19 cellular contexts compared by ENCODE assay signal in the genomic region with DNA sequence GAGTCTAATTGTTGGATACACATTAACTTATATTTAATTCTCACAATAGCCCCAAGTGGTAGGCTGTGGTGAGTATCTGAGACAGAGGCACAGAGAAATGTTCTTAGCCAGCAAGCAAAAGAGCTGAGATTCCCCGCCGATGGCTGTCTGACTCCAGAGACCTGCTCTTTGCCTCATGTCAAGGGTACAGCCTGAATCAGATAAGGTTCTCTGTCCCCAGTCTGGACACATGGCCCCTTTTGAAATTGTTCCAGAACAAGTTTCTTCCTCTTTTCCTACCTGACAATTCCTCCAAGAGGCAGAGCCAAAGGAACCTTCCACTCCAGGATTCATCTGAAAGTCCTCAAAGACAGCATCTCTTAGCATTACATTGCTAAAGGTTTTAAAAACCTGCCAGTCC.
DNase-seq lines count a peak whose midpoint lies in the region; ATAC-seq and TF ChIP-seq lines count a peak whose summit lies in the region.
"Had no signal": no experiment of that assay in that cellular context is flagged by ENCODE, and none has a peak within 500 bp of the region (broad histone marks: within the 10 kb centered on the region; RNA-seq: fewer than 3 reads in every experiment).

No MANE protein-coding gene starts in this region.

- POLR2A ChIA-PET in HEK293T (lab: Yijun Ruan, JAX): no interaction called here

- H3K4me1 Mint-ChIP-seq in nephron progenitor cell: peaks cover 53% of the 10 kb centered on the region
- H3K4me1 Mint-ChIP-seq: B cell; CD4-positive, CD25-positive, alpha-beta regulatory T cell; CD8-positive, alpha-beta memory T cell had no signal

- H3K4me1 ChIP-seq in BE2C: peaks cover 18% of the 10 kb centered on the region
- H3K4me1 ChIP-seq in gastroesophageal sphincter: peaks cover 2 to 72% (median 2%) of the 10 kb centered on the region in 3 donors
- peaks cover 22% of the 10 kb centered on the region for H3K4me1 ChIP-seq in stomach smooth muscle (ENCODE audit: control insufficient read depth, insufficient read depth, low read length)

- H3K4me3 ChIP-seq in BE2C (ENCODE audit: low read depth, low read length) (no peak overlapping the region), gastroesophageal sphincter (no peak overlapping the region), stomach smooth muscle (ENCODE audit: low read length in 2 of 2) (no peak overlapping the region)
- H3K4me3 ChIP-seq: GM12878 had no signal

- no peak for ATAC-seq in gastroesophageal sphincter
- ATAC-seq: GM12878, HCT116 had no signal

- no peak overlapping the region for H3K4me3 Mint-ChIP-seq in nephron progenitor cell
- H3K4me3 Mint-ChIP-seq: B cell; CD4-positive, CD25-positive, alpha-beta regulatory T cell; CD8-positive, alpha-beta memory T cell had no signal

- CTCF ChIA-PET in HEK293T (lab: Yijun Ruan, JAX): no interaction called here

- TF ChIP-seq CTCF in BE2C (IDR thresholded peaks at IDR 0.05; ENCODE audit: low read depth, low read length) (no peak), gastroesophageal sphincter (IDR thresholded peaks at IDR 0.05) (no peak), nephron progenitor cell (IDR thresholded peaks at IDR 0.05) (no peak)

- no peak overlapping the region for H3K9ac ChIP-seq in stomach smooth muscle (ENCODE audit: low read length in 2 of 2)

- peaks cover 4% of the 10 kb centered on the region for H3K36me3 Mint-ChIP-seq in nephron progenitor cell (ENCODE audit: low read depth)
- H3K36me3 Mint-ChIP-seq: CD4-positive, CD25-positive, alpha-beta regulatory T cell had no signal

- DNase-seq in BE2C (peak; percentile 33), OCI-M1 (lab: John Stamatoyannopoulos, UW) (peak; percentile 40), HEK293T (ENCODE audit: extremely low spot score) (no peak), nephron progenitor cell (no peak)
- DNase-seq in activated CD8-positive, alpha-beta memory T cell treated with anti-CD3 and anti-CD28 coated beads, Interleukin-2, amount 50 U/mL, for 4 hours: no peak
- DNase-seq: C1 segment of cervical spinal cord; CD4-positive, CD25-positive, alpha-beta regulatory T cell; CD8-positive, alpha-beta memory T cell; DMS 273 treated with DMSO at 0.1 percent for 48 hours; DMS53; DND-41; EL; GOT3; H7 had no signal

- H3K27ac ChIP-seq in gastroesophageal sphincter (peak overlapping the region; percentile 19 to 82 (median 76)), stomach smooth muscle (ENCODE audit: low read length) (peak overlapping the region; percentile 53)

- H3K9me3 Mint-ChIP-seq in nephron progenitor cell: peaks cover 9% of the 10 kb centered on the region

- no peak overlapping the region for H3K27ac Mint-ChIP-seq in nephron progenitor cell
- H3K27ac Mint-ChIP-seq: B cell; CD4-positive, CD25-positive, alpha-beta regulatory T cell had no signal

- H3K27me3 ChIP-seq in BE2C (no peaks in the 10 kb centered on the region), gastroesophageal sphincter (no peaks in the 10 kb centered on the region), stomach smooth muscle (ENCODE audit: control insufficient read depth in 1 of 2, insufficient read depth in 2 of 2, low read length in 2 of 2) (no peaks in the 10 kb centered on the region)

- H3K9me3 ChIP-seq in BE2C: no peaks in the 10 kb centered on the region
- no peaks in the 10 kb centered on the region for H3K9me3 ChIP-seq in gastroesophageal sphincter
- H3K9me3 ChIP-seq in stomach smooth muscle (ENCODE audit: control insufficient read depth in 2 of 2, low read length in 2 of 2): no peaks in the 10 kb centered on the region

- TF ChIP-seq EP300 in gastroesophageal sphincter (IDR thresholded peaks at IDR 0.05): no peak

- 88 to 93% methylated on average over 2 of the region's 2 CpGs for WGBS in gastroesophageal sphincter (ENCODE audit: low coverage in 1 of 2), 2 donors

- peaks cover 8% of the 10 kb centered on the region for H3K27me3 Mint-ChIP-seq in nephron progenitor cell (ENCODE audit: low read depth, poor library complexity)
- H3K27me3 Mint-ChIP-seq: CD4-positive, CD25-positive, alpha-beta regulatory T cell had no signal

- TF ChIP-seq POLR2A in gastroesophageal sphincter (IDR thresholded peaks at IDR 0.05): no peak

- no peaks in the 10 kb centered on the region for H3K36me3 ChIP-seq in BE2C
- no peaks in the 10 kb centered on the region for H3K36me3 ChIP-seq in gastroesophageal sphincter
- H3K36me3 ChIP-seq in stomach smooth muscle (ENCODE audit: control insufficient read depth in 2 of 2, insufficient read depth in 2 of 2, low read length in 2 of 2): no peaks in the 10 kb centered on the region

TF ChIP-seq in HEK293T, 16 proteins besides CTCF, POLR2A, EP300 and RAD21:
- TF ChIP-seq L3MBTL2 (conservative IDR thresholded peaks at IDR 0.05) (no peak), ARNT (IDR thresholded peaks at IDR 0.05) (no peak), HDGF (IDR thresholded peaks at IDR 0.05; ENCODE audit: borderline replicate concordance) (no peak), BHLHE40 (IDR thresholded peaks at IDR 0.05; ENCODE audit: borderline replicate concordance) (no peak), ZNF384 (IDR thresholded peaks at IDR 0.05) (no peak), FOXM1 (IDR thresholded peaks at IDR 0.05; ENCODE audit: borderline replicate concordance) (no peak), LEF1 (IDR thresholded peaks at IDR 0.05; ENCODE audit: borderline replicate concordance) (no peak), NFRKB (IDR thresholded peaks at IDR 0.05) (no peak), CTBP1 (IDR thresholded peaks at IDR 0.05; ENCODE audit: borderline replicate concordance) (no peak), FOXA1 (IDR thresholded peaks at IDR 0.05) (no peak), FOXK2 (IDR thresholded peaks at IDR 0.05) (no peak), ELF4 (IDR thresholded peaks at IDR 0.05) (no peak), SUZ12 (IDR thresholded peaks at IDR 0.05) (no peak), TARDBP (IDR thresholded peaks at IDR 0.05) (no peak), SP1 (IDR thresholded peaks at IDR 0.05) (no peak)
- TF ChIP-seq, protein P1, sequence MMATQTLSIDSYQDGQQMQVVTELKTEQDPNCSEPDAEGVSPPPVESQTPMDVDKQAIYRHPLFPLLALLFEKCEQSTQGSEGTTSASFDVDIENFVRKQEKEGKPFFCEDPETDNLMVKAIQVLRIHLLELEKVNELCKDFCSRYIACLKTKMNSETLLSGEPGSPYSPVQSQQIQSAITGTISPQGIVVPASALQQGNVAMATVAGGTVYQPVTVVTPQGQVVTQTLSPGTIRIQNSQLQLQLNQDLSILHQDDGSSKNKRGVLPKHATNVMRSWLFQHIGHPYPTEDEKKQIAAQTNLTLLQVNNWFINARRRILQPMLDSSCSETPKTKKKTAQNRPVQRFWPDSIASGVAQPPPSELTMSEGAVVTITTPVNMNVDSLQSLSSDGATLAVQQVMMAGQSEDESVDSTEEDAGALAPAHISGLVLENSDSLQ (IDR thresholded peaks at IDR 0.05): no peak
TF ChIP-seq in HEK293T: peak in this region for 0.

Comparison
In these comparisons a context has a peak if more than half of its experiments do, and no peak if none do; other contexts are left out.
1. DNase-seq: peak in BE2C (single experiment) and OCI-M1 (single experiment); none in HEK293T (single experiment), nephron progenitor cell (single experiment) and activated CD8-positive, alpha-beta memory T cell treated with anti-CD3 and anti-CD28 coated beads, Interleukin-2, amount 50 U/mL, for 4 hours (single experiment).